18 cellular contexts compared by ENCODE assay signal in genomic region chr7:80791509-80791929, GRCh38.
DNase-seq lines count a peak whose midpoint lies in the region; ATAC-seq and TF ChIP-seq lines count a peak whose summit lies in the region.
"Had no signal": no experiment of that assay in that cellular context is flagged by ENCODE, and none has a peak within 500 bp of the region (broad histone marks: within the 10 kb centered on the region; RNA-seq: fewer than 3 reads in every experiment).

No MANE protein-coding gene starts in this region.

- no peak for TF ChIP-seq CTCF in HEK293 (tag by site-specific recombination; IDR thresholded peaks at IDR 0.05)

- ATAC-seq in GM21619 (IDR thresholded peaks at IDR 0.05; ENCODE audit: unreplicated experiment) = no peak
- ATAC-seq: GM12878; natural killer cell treated with Interleukin-12 subunit alpha and Interleukin-12 subunit beta and Interleukin-15 and Interleukin-18, amount 100 ng/mL, for 72 hours; stimulated activated naive CD8-positive, alpha-beta T cell treated with anti-CD3 and anti-CD28 coated beads, Interleukin-15, amount 100 ng/mL, for 72 hours had no signal

- H3K27me3 Mint-ChIP-seq in activated naive CD4-positive, alpha-beta T cell treated with anti-CD3 and anti-CD28 coated beads, Interleukin-2, amount 10 ng/mL, durations not matched to agents 7 days and 5 days = no peaks in the 10 kb centered on the region
- H3K27me3 Mint-ChIP-seq: natural killer cell treated with Interleukin-12 subunit alpha and Interleukin-12 subunit beta and Interleukin-15 and Interleukin-18, amount 100 ng/mL, for 72 hours; stimulated activated naive CD8-positive, alpha-beta T cell treated with anti-CD3 and anti-CD28 coated beads, Interleukin-15, amount 100 ng/mL, for 72 hours had no signal

- no peak overlapping the region for H3K23ac ChIP-seq in mesenchymal stem cell (ENCODE audit: low read length in 2 of 2)

- H3K4ac ChIP-seq in mesenchymal stem cell (ENCODE audit: low read depth in 1 of 2, low read length in 2 of 2) = no peak overlapping the region

- no peaks in the 10 kb centered on the region for H3K36me3 Mint-ChIP-seq in activated naive CD4-positive, alpha-beta T cell treated with anti-CD3 and anti-CD28 coated beads, Interleukin-2, amount 10 ng/mL, durations not matched to agents 7 days and 5 days
- H3K36me3 Mint-ChIP-seq: natural killer cell treated with Interleukin-12 subunit alpha and Interleukin-12 subunit beta and Interleukin-15 and Interleukin-18, amount 100 ng/mL, for 72 hours had no signal

- DNase-seq in astrocyte of the hippocampus (ENCODE audit: low read depth, low spot score) (peak; percentile 20), mesenchymal stem cell (no peak), NCI-H446 treated with DMSO at 0.1 percent for 48 hours (lab: John Stamatoyannopoulos, UW) (no peak), GDM1 (lab: John Stamatoyannopoulos, UW) (no peak)
- DNase-seq in activated naive CD4-positive, alpha-beta T cell treated with anti-CD3 and anti-CD28 coated beads, Interleukin-2, amount 10 ng/mL, durations not matched to agents 7 days and 5 days = no peak
- DNase-seq: activated CD4-positive, CD25-positive, alpha-beta regulatory T cell treated with anti-CD3 and anti-CD28 coated beads, Interleukin-2, amount 50 U/mL, for 72 hours; activated effector memory CD4-positive, alpha-beta T cell treated with anti-CD3 and anti-CD28 coated beads, Interleukin-2, amount 50 U/mL, for 16 hours; amygdala; Caco-2; MG63; NCI-H1694 treated with DMSO at 0.1 percent for 48 hours; stimulated activated naive CD8-positive, alpha-beta T cell treated with anti-CD3 and anti-CD28 coated beads, Interleukin-15, amount 100 ng/mL, for 72 hours had no signal

- H3K4me2 ChIP-seq in mesenchymal stem cell (ENCODE audit: low read length, poor library complexity, severe bottlenecking) = no peak overlapping the region

- H2BK15ac ChIP-seq in mesenchymal stem cell (ENCODE audit: low read depth, poor library complexity, severe bottlenecking) = no peak overlapping the region

- WGBS in mesenchymal stem cell = 89% methylated on average over 3 of the region's 3 CpGs

- H3K4me1 ChIP-seq in HEK293 (ENCODE audit: control insufficient read depth, insufficient read depth, low read length) (peaks cover 5% of the 10 kb centered on the region; the same call in 1 of the 2 replicates), mesenchymal stem cell (ENCODE audit: control insufficient read depth, insufficient read depth, low read depth, low read length) (no peaks in the 10 kb centered on the region), subcutaneous abdominal adipose tissue (ENCODE audit: control insufficient read depth in 5 of 5, insufficient read depth in 5 of 5, low read length in 5 of 5) (peaks cover 3 to 33% (median 21%) of the 10 kb centered on the region in 5 donors)
- H3K4me1 ChIP-seq: Caco-2 had no signal

- H4K8ac ChIP-seq in mesenchymal stem cell (ENCODE audit: low read length) = no peak overlapping the region

- no peak overlapping the region for H3K18ac ChIP-seq in mesenchymal stem cell (ENCODE audit: low read depth in 1 of 2, low read length in 2 of 2)

- H3K27me3 ChIP-seq in mesenchymal stem cell (ENCODE audit: control insufficient read depth in 1 of 2, insufficient read depth in 1 of 2, low read length in 2 of 2) (no peaks in the 10 kb centered on the region), subcutaneous abdominal adipose tissue (ENCODE audit: control insufficient read depth in 5 of 5, insufficient read depth in 4 of 5, low read length in 5 of 5) (no peaks in the 10 kb centered on the region)
- H3K27me3 ChIP-seq: MG63, SJSA1 had no signal

- CTCF ChIA-PET in HEK293 (lab: Yijun Ruan, JAX) = interaction anchor here (0.6 to 1.1 kb wide), 3 partner anchors 8 to 772 kb away, joined by 3 read pairs; no protein-coding TSS in a partner anchor
- CTCF ChIA-PET in activated naive CD4-positive, alpha-beta T cell treated with anti-CD3 and anti-CD28 coated beads, Interleukin-2, amount 10 ng/mL, durations not matched to agents 7 days and 5 days (lab: Charles Lee) = no interaction called here

- no peaks in the 10 kb centered on the region for H3K4me1 Mint-ChIP-seq in activated naive CD4-positive, alpha-beta T cell treated with anti-CD3 and anti-CD28 coated beads, Interleukin-2, amount 10 ng/mL, durations not matched to agents 7 days and 5 days
- H3K4me1 Mint-ChIP-seq: stimulated activated naive CD8-positive, alpha-beta T cell treated with anti-CD3 and anti-CD28 coated beads, Interleukin-15, amount 100 ng/mL, for 72 hours had no signal

- H3K9ac ChIP-seq in mesenchymal stem cell (ENCODE audit: low read length) (peak overlapping the region; percentile 4), subcutaneous abdominal adipose tissue (ENCODE audit: low read length in 5 of 5) (no peak overlapping the region)

- H2AK5ac ChIP-seq in mesenchymal stem cell (ENCODE audit: low read length, severe bottlenecking) = no peak overlapping the region

- H2BK120ac ChIP-seq in mesenchymal stem cell (ENCODE audit: low read depth, low read length) = no peak overlapping the region

- H3K14ac ChIP-seq in mesenchymal stem cell (ENCODE audit: low read length in 2 of 2) = no peak overlapping the region

- H3K9me3 Mint-ChIP-seq in activated naive CD4-positive, alpha-beta T cell treated with anti-CD3 and anti-CD28 coated beads, Interleukin-2, amount 10 ng/mL, durations not matched to agents 7 days and 5 days = no peaks in the 10 kb centered on the region
- H3K9me3 Mint-ChIP-seq: stimulated activated naive CD8-positive, alpha-beta T cell treated with anti-CD3 and anti-CD28 coated beads, Interleukin-15, amount 100 ng/mL, for 72 hours had no signal

- POLR2A ChIA-PET in HEK293 (lab: Yijun Ruan, JAX) = no interaction called here

- H3K9me3 ChIP-seq in HEK293 (ENCODE audit: control insufficient read depth, insufficient read depth, low read depth, low read length) (no peaks in the 10 kb centered on the region), mesenchymal stem cell (ENCODE audit: control insufficient read depth, low read length) (no peaks in the 10 kb centered on the region), subcutaneous abdominal adipose tissue (ENCODE audit: control insufficient read depth in 5 of 5, low read length in 5 of 5) (no peaks in the 10 kb centered on the region)
- H3K9me3 ChIP-seq: Caco-2, MG63, SJSA1 had no signal

- no peak overlapping the region for H2BK12ac ChIP-seq in mesenchymal stem cell (ENCODE audit: low read length in 2 of 2)

- H4K91ac ChIP-seq in mesenchymal stem cell (ENCODE audit: low read length) = no peak overlapping the region

- H3K79me1 ChIP-seq in mesenchymal stem cell (replicated peaks; ENCODE audit: low read length, poor library complexity, severe bottlenecking) = peaks cover 14% of the 10 kb centered on the region

- H3K4me3 Mint-ChIP-seq in activated naive CD4-positive, alpha-beta T cell treated with anti-CD3 and anti-CD28 coated beads, Interleukin-2, amount 10 ng/mL, durations not matched to agents 7 days and 5 days = no peak overlapping the region
- H3K4me3 Mint-ChIP-seq: natural killer cell treated with Interleukin-12 subunit alpha and Interleukin-12 subunit beta and Interleukin-15 and Interleukin-18, amount 100 ng/mL, for 72 hours; stimulated activated naive CD8-positive, alpha-beta T cell treated with anti-CD3 and anti-CD28 coated beads, Interleukin-15, amount 100 ng/mL, for 72 hours had no signal

- no peak overlapping the region for H2BK5ac ChIP-seq in mesenchymal stem cell (ENCODE audit: low read depth, low read length, poor library complexity, severe bottlenecking)

- H2AFZ ChIP-seq in mesenchymal stem cell (ENCODE audit: low read depth, low read length) = no peak overlapping the region

- H3K27ac ChIP-seq in HEK293 (ENCODE audit: extremely low read depth, low read depth, low read length) = no peak overlapping the region
- H3K27ac ChIP-seq in mesenchymal stem cell (ENCODE audit: low read length, poor library complexity, severe bottlenecking) = no peak overlapping the region
- peak overlapping the region; percentile 39 for H3K27ac ChIP-seq in subcutaneous abdominal adipose tissue (ENCODE audit: low read depth, low read length)
- H3K27ac ChIP-seq: SJSA1 had no signal

- H3K36me3 ChIP-seq in HEK293 (ENCODE audit: control insufficient read depth in 2 of 2, insufficient read depth in 1 of 2, low read length in 2 of 2) (no peaks in the 10 kb centered on the region), mesenchymal stem cell (ENCODE audit: control insufficient read depth in 1 of 2, insufficient read depth in 2 of 2, low read depth in 1 of 2, low read length in 2 of 2) (peaks cover 18 to 92% of the 10 kb centered on the region in 2 experiments), subcutaneous abdominal adipose tissue (ENCODE audit: control insufficient read depth in 5 of 5, insufficient read depth in 5 of 5, low read length in 5 of 5) (peaks cover 0 to 22% (median 8%) of the 10 kb centered on the region in 5 donors)
- H3K36me3 ChIP-seq: SJSA1 had no signal

- no peak overlapping the region for H3K27ac Mint-ChIP-seq in activated naive CD4-positive, alpha-beta T cell treated with anti-CD3 and anti-CD28 coated beads, Interleukin-2, amount 10 ng/mL, durations not matched to agents 7 days and 5 days
- H3K27ac Mint-ChIP-seq: natural killer cell treated with Interleukin-12 subunit alpha and Interleukin-12 subunit beta and Interleukin-15 and Interleukin-18, amount 100 ng/mL, for 72 hours; stimulated activated naive CD8-positive, alpha-beta T cell treated with anti-CD3 and anti-CD28 coated beads, Interleukin-15, amount 100 ng/mL, for 72 hours had no signal

- H3K4me3 ChIP-seq in HEK293 (ENCODE audit: low read depth, low read length) = no peak overlapping the region
- H3K4me3 ChIP-seq in mesenchymal stem cell (ENCODE audit: insufficient read depth in 1 of 2, low read depth in 1 of 2, low read length in 2 of 2) = no peak overlapping the region
- no peak overlapping the region for H3K4me3 ChIP-seq in subcutaneous abdominal adipose tissue (ENCODE audit: low read depth in 1 of 5, low read length in 5 of 5)
- H3K4me3 ChIP-seq: GM12878, MG63, SJSA1 had no signal

TF ChIP-seq in HEK293, 187 proteins besides CTCF, POLR2A, EP300 and RAD21 (continues in another document):
- TF ChIP-seq OVOL3 (tag by site-specific recombination; IDR thresholded peaks at IDR 0.05) = no peak
